16 cellular contexts compared by ENCODE assay signal in the genomic region with DNA sequence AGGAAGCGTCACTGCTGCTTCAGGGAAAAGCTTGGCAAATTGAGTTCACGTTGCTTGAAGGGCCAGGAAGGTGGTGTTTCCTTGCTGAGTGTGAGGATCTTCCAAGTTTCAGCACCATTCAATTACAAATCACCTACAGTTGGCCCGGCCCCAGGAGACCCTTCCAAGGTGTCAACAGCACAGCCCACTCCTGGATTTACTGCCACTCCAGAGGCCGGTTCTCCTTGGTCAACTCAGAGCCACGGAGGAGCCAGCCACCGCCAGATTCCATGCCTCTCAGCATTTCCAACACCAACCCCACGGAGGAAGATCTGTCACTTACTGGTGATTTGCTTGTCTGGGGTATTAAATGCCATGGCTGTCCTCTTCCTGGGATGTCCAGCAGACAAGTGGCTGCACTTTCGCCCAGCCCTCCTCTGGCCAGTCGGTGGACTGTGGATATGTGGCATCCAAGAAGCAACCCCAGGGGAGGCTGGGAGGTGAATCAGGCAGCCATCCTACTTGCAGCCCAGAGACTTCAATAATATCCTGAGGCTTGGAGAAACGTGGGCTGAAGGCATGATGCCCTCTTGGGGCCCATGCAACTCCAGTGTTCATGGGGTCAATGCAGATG.
DNase-seq lines count a peak whose midpoint lies in the region; ATAC-seq and TF ChIP-seq lines count a peak whose summit lies in the region.
"Had no signal": no experiment of that assay in that cellular context is flagged by ENCODE, and none has a peak within 500 bp of the region (broad histone marks: within the 10 kb centered on the region; RNA-seq: fewer than 3 reads in every experiment).

No MANE protein-coding gene starts in this region.

- no peak for TF ChIP-seq CTCF in RWPE2 (IDR thresholded peaks at IDR 0.05; ENCODE audit: poor library complexity, severe bottlenecking)
- TF ChIP-seq CTCF in spleen (IDR thresholded peaks at IDR 0.05 in 8 of 11, conservative IDR thresholded peaks at IDR 0.05 in 3 of 11): no peak
- no peak for TF ChIP-seq CTCF in mesothelial cell of epicardium (IDR thresholded peaks at IDR 0.05; ENCODE audit: unreplicated experiment)

- WGBS in spleen, 5 donors: 68 to 78% (median 73%) methylated on average over 10 of the region's 10 CpGs

- H3K4me3 ChIP-seq in H7 (ENCODE audit: insufficient read depth, low read depth, low read length) (no peak overlapping the region), RWPE2 (ENCODE audit: severe bottlenecking) (no peak overlapping the region), spleen (no peak overlapping the region)
- H3K4me3 ChIP-seq: GM12878, GM23248 had no signal

- no peaks in the 10 kb centered on the region for H3K9me3 Mint-ChIP-seq in mesothelial cell of epicardium
- H3K9me3 Mint-ChIP-seq: CD4-positive, alpha-beta T cell had no signal

- H3K27me3 ChIP-seq in H7 (ENCODE audit: control insufficient read depth, insufficient read depth, low read length) (no peaks in the 10 kb centered on the region), RWPE2 (ENCODE audit: insufficient read depth, poor library complexity, severe bottlenecking) (no peaks in the 10 kb centered on the region), spleen (replicated peaks in 1 of 7) (no peaks in the 10 kb centered on the region)

- H3K4me3 Mint-ChIP-seq in mesothelial cell of epicardium: no peak overlapping the region
- H3K4me3 Mint-ChIP-seq: B cell; CD4-positive, alpha-beta T cell; H9 had no signal

- no peak overlapping the region for H3K27ac ChIP-seq in RWPE2 (ENCODE audit: poor library complexity, severe bottlenecking)
- no peak overlapping the region for H3K27ac ChIP-seq in spleen
- H3K27ac ChIP-seq: GM23248 had no signal

- no peaks in the 10 kb centered on the region for H3K36me3 Mint-ChIP-seq in mesothelial cell of epicardium

- intact Hi-C loops in spleen (cut with DNase I; ENCODE audit: low total_unique reads): no loop called here

- H3K36me3 ChIP-seq in H7 (replicated peaks; ENCODE audit: control insufficient read depth, insufficient read depth, low read length) (no peaks in the 10 kb centered on the region), RWPE2 (ENCODE audit: low read depth) (no peaks in the 10 kb centered on the region), spleen (no peaks in the 10 kb centered on the region)

- H3K4me1 ChIP-seq in RWPE2 (ENCODE audit: insufficient read depth, poor library complexity, severe bottlenecking) (no peaks in the 10 kb centered on the region), spleen (no peaks in the 10 kb centered on the region)

- no peak for TF ChIP-seq POLR2A in spleen (IDR thresholded peaks at IDR 0.05)

- DNase-seq in H7: peak; percentile 18
- DNase-seq in RWPE2 (ENCODE audit: low spot score): peak; percentile 32
- DNase-seq in left kidney (ENCODE audit: low read depth, low spot score): peak; percentile 5
- peak; percentile 38 for DNase-seq in spleen
- DNase-seq in mesothelial cell of epicardium (ENCODE audit: low spot score in 2 of 2, unreplicated experiment in 2 of 2): no peak
- DNase-seq in T-helper 2 cell: no peak
- DNase-seq in DMS153 (lab: John Stamatoyannopoulos, UW): no peak
- DNase-seq: C1 segment of cervical spinal cord; Calu3; CD4-positive, alpha-beta T cell; DMS 273 treated with DMSO at 0.1 percent for 48 hours; DMS79; GM23248; H9 had no signal

- ATAC-seq in RWPE2 (ENCODE audit: low read depth): no peak
- ATAC-seq: GM12878 had no signal

- H3K9me3 ChIP-seq in RWPE2 (ENCODE audit: severe bottlenecking): no peaks in the 10 kb centered on the region
- H3K9me3 ChIP-seq in spleen: no peaks in the 10 kb centered on the region

- no peaks in the 10 kb centered on the region for H3K4me1 Mint-ChIP-seq in mesothelial cell of epicardium
- H3K4me1 Mint-ChIP-seq: B cell, H9 had no signal

- H3K27ac Mint-ChIP-seq in mesothelial cell of epicardium: no peak overlapping the region
- H3K27ac Mint-ChIP-seq: B cell; CD4-positive, alpha-beta T cell; H9 had no signal

- H3K27me3 Mint-ChIP-seq in mesothelial cell of epicardium (ENCODE audit: low read depth): no peaks in the 10 kb centered on the region

Comparison
In these comparisons a context has a peak if more than half of its experiments do, and no peak if none do; other contexts are left out.
1. DNase-seq: peak in H7 (single experiment), RWPE2 (single experiment), left kidney (single experiment) and spleen (single experiment); none in mesothelial cell of epicardium (0 of 2), T-helper 2 cell (0 of 5) and DMS153 (single experiment).